8 cellular contexts compared by ENCODE assay signal in the genomic region with DNA sequence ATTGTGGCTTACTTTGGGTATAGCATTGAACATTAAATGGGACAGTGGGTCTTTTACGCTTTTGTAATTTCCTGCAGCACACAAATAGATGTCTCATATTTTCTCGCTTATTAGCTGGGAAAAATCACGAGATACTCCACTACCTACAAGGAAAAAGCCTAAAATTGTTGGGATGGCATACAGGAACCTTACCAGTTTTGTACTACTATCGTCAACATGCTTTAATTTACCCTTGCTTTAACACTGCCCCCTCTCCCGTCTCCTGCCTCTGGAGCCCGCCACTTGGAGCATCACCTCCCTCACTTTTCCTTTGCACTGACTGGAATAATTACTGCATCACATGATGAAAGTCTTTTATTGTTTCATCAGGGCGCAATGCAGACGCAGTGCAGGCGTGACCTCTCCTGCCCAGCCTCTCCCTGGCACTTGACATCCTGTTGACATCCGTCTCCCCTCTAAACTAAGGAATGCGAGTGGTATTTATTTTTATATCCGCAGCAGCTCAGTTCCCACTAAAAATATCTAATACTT. TPM values are rescaled to one million over a fixed set of nuclear protein-coding genes. Genes with fewer than 3 reads are reported as not detected.
DNase-seq lines count a peak whose midpoint lies in the region; ATAC-seq and TF ChIP-seq lines count a peak whose summit lies in the region.

No MANE protein-coding gene starts in this region.

- peaks cover 3% of the 10 kb centered on the region for H4K20me1 ChIP-seq in mammary epithelial cell (ENCODE audit: insufficient read depth, low read length)

- TF ChIP-seq CTCF in mammary epithelial cell (conservative IDR thresholded peaks at IDR 0.05 in 1 of 2, IDR thresholded peaks at IDR 0.05 in 1 of 2; ENCODE audit: extremely low read depth in 1 of 2, insufficient read depth in 1 of 2, low read depth in 1 of 2, low read length in 2 of 2) (no peak), sigmoid colon (IDR thresholded peaks at IDR 0.05) (no peak)

- BruUV-seq in mammary epithelial cell (replicated peaks; lab: Mats Ljungman, UMichigan), result TSS peak; percentile 38

- H3K4me2 ChIP-seq in mammary epithelial cell (ENCODE audit: insufficient read depth, low read depth, low read length), result peak overlapping the region; percentile 89

- WGBS in mammary epithelial cell (ENCODE audit: low coverage, missing lambda C conversion rate), result 1% methylated on average over 12 of the region's 12 CpGs
- 4% methylated on average over 12 of the region's 12 CpGs for whole genome bisulfite sequencing in sigmoid colon, 2 donors

- H3K27ac ChIP-seq in mammary epithelial cell (ENCODE audit: insufficient read depth, low read depth, low read length) (peak overlapping the region; percentile 98), sigmoid colon (peak overlapping the region; percentile 98 to 100 (median 99))

- in situ Hi-C loops in mammary epithelial cell (cut with MboI; ENCODE audit: low sequenced_read_pairs in 2 of 2), result no loop called here

- DNase-seq in DMS79 treated with DMSO at 0.1 percent for 48 hours (lab: John Stamatoyannopoulos, UW) (peak; percentile 96), MV-4-11 (lab: John Stamatoyannopoulos, UW) (peak; percentile 50), SK-N-DZ (ENCODE audit: low spot score) (peak; percentile 78), mammary epithelial cell (peak; percentile 65), iPS-NIHi11 (ENCODE audit: low spot score) (peak; percentile 41), sigmoid colon (peak; percentile 86)
- DNase-seq in effector CD4-positive, alpha-beta T cell, result no peak

- intact Hi-C loops in mammary epithelial cell (cut with micrococcal nuclease) (no loop called here), sigmoid colon (cut with DNase I) (loop anchor here (2.0 to 5.0 kb wide), 2 partner anchors 79 to 361 kb away; partner anchors contain the start of gene SLC39A13)

- H3K4me1 ChIP-seq in mammary epithelial cell (ENCODE audit: insufficient read depth, low read length) (peaks cover 16% of the 10 kb centered on the region), sigmoid colon (peaks cover 0 to 33% (median 27%) of the 10 kb centered on the region in 4 donors)

- H3K9me3 ChIP-seq in mammary epithelial cell (replicated peaks; ENCODE audit: insufficient read depth, low read length), result no peaks in the 10 kb centered on the region
- no peaks in the 10 kb centered on the region for H3K9me3 ChIP-seq in sigmoid colon

- H3K27me3 ChIP-seq in mammary epithelial cell (ENCODE audit: insufficient read depth, low read length) (no peaks in the 10 kb centered on the region), sigmoid colon (no peaks in the 10 kb centered on the region)

- H3K79me2 ChIP-seq in mammary epithelial cell (ENCODE audit: insufficient read depth, low read length), result peaks cover 39% of the 10 kb centered on the region

- no peak for ATAC-seq in HG02938 (IDR thresholded peaks at IDR 0.05; ENCODE audit: unreplicated experiment)

- H3K4me3 ChIP-seq in mammary epithelial cell (replicated peaks in 1 of 3; ENCODE audit: insufficient read depth in 1 of 3, low read depth in 2 of 3, low read length in 3 of 3) (peak overlapping the region; percentile 57 to 62 (median 57)), sigmoid colon (peak overlapping the region; percentile 23 to 88 (median 64))

- peak overlapping the region; percentile 99 for H3K9ac ChIP-seq in mammary epithelial cell (ENCODE audit: insufficient read depth, low read length)

- TF ChIP-seq EP300 in sigmoid colon (IDR thresholded peaks at IDR 0.05), result no peak

- H3K36me3 ChIP-seq in mammary epithelial cell (ENCODE audit: insufficient read depth, low read length), result peaks cover 12% of the 10 kb centered on the region
- H3K36me3 ChIP-seq in sigmoid colon, result peaks cover 3 to 19% (median 13%) of the 10 kb centered on the region in 4 donors

- H2AFZ ChIP-seq in mammary epithelial cell (ENCODE audit: low read depth, low read length), result peak overlapping the region; percentile 78

- CTCF ChIA-PET in mammary epithelial cell (lab: Charles Lee; ENCODE audit: low non-redundant PET), result no interaction called here

- TF ChIP-seq POLR2A in sigmoid colon (IDR thresholded peaks at IDR 0.05), result peak; percentile 81 to 90

- dilution Hi-C loops in mammary epithelial cell (cut with HindIII; ENCODE audit: low sequenced_read_pairs), result no loop called here

RNA-seq across cellular contexts. Expression of gene FNBP4, which starts 1.0 kb away (rescaled TPM):
- 45.0 and 65.6 TPM in 2 replicates for polyA plus RNA-seq in SK-N-DZ (2014; cell fraction: cytosol; rRNA removed)
- 202 and 308 TPM in 2 replicates for polyA plus RNA-seq in SK-N-DZ (2014; cell fraction: nucleus; rRNA removed)
- total RNA-seq in mammary epithelial cell (10 to 100 TPM; 71.7 to 87.2 TPM), sigmoid colon (100 to 1,000 TPM in 2 of 4 donors, 10 to 100 TPM in 2; 91.1 to 182 (median 101) TPM)
- polyA plus RNA-seq in mammary epithelial cell (40.3 TPM), sigmoid colon (10 to 100 TPM; 10.2 to 41.2 (median 20.4) TPM)
- polyA minus RNA-seq in mammary epithelial cell, result 32.7 TPM

RNA-seq across cellular contexts. Expression of gene AGBL2, which starts 53.0 kb away (rescaled TPM):
- polyA plus RNA-seq in SK-N-DZ (2014; cell fraction: cytosol; rRNA removed), result not detected in 2 replicates
- not detected in 2 replicates for polyA plus RNA-seq in SK-N-DZ (2014; cell fraction: nucleus; rRNA removed)
- total RNA-seq in mammary epithelial cell, result 1 to 10 TPM; 1.7 to 2.3 TPM
- 1.0 TPM for polyA plus RNA-seq in mammary epithelial cell
- polyA minus RNA-seq in mammary epithelial cell, result not detected
- 1 to 10 TPM in 1 of 4 donors, under 1 TPM in 1, not detected in 2; 0.33 to 1.1 TPM for total RNA-seq in sigmoid colon
- polyA plus RNA-seq in sigmoid colon, result 1 to 10 TPM in 1 of 3 donors, under 1 TPM in 1, not detected in 1; 0.92 to 2.2 TPM
